In the genomic region with DNA sequence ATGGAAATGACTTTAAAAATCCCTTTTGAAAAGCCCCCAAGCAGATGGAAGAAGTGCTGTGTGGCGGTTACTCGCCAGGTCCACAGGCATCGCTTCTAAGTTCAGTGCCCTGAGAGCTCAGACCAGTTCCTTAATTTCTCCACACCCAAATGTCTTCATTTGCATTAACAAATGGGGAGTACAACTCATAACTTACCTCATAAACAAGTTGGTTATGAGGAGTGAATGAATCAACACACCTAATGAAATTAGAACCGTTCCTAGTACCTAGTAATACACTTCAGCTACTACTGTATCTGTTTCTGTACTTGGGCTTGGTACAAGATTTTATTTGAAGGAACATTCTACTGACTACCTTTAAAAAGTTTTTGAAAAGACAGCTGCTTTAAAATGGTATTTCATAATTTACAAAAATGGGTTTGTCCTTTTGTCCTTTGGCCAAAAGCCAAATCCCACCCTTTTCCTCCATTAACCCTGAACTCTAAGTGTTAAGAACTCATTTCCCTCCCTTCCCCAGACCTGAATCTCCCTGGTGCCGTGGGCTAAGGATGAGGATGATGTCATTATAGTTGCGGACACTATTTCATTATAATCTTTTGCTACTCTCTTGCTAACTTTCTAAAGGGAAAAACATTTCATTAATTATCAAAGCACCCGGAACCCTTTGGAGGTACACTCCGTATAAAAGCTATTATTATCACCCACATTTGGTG, we compare ENCODE assay signal across 11 cellular contexts.
A peak's percentile ranks its signal among the peaks of the same experiment; 100 is the strongest.
DNase-seq lines count a peak whose midpoint lies in the region; ATAC-seq and TF ChIP-seq lines count a peak whose summit lies in the region.
"Had no signal": no experiment of that assay in that cellular context is flagged by ENCODE, and none has a peak within 500 bp of the region (broad histone marks: within the 10 kb centered on the region; RNA-seq: fewer than 3 reads in every experiment).

No MANE protein-coding gene starts in this region.

- H3K27me3 Mint-ChIP-seq in brain (no peaks in the 10 kb centered on the region), T-helper 17 cell (peaks cover 56% of the 10 kb centered on the region)

- H2AFZ ChIP-seq in parathyroid adenoma: no peak overlapping the region

- H3K27ac Mint-ChIP-seq in brain (peak overlapping the region; percentile 61 to 94 (median 88)), T-helper 17 cell (no peak overlapping the region)
- H3K27ac Mint-ChIP-seq: activated naive CD4-positive, alpha-beta T cell treated with anti-CD3 and anti-CD28 coated beads, Interleukin-2, amount 50 U/mL, for 72 hours; effector memory CD8-positive, alpha-beta T cell had no signal

- no peak overlapping the region for H3K9ac ChIP-seq in parathyroid adenoma

- peaks cover 66% of the 10 kb centered on the region for H3K4me1 Mint-ChIP-seq in brain
- H3K4me1 Mint-ChIP-seq in T-helper 17 cell: peaks cover 2% of the 10 kb centered on the region

- H3K4me1 ChIP-seq in A673 (ENCODE audit: insufficient read depth, low read length, poor library complexity, severe bottlenecking) (peaks cover 4% of the 10 kb centered on the region), parathyroid adenoma (no peaks in the 10 kb centered on the region)

- no peak overlapping the region for H3K27ac ChIP-seq in A673 (ENCODE audit: low read depth, low read length, poor library complexity, severe bottlenecking)
- H3K27ac ChIP-seq in parathyroid adenoma: peak overlapping the region; percentile 9

- H3K4me3 Mint-ChIP-seq in brain (peak overlapping the region in 2 of 5 experiments; percentile 3 to 35), T-helper 17 cell (no peak overlapping the region)
- H3K4me3 Mint-ChIP-seq: effector memory CD8-positive, alpha-beta T cell had no signal

- POLR2A ChIA-PET in A673 (lab: Charles Lee; ENCODE audit: low non-redundant PET): no interaction called here

- peaks cover 0 to 13% (median 4%) of the 10 kb centered on the region in 5 experiments for H3K9me3 Mint-ChIP-seq in brain
- H3K9me3 Mint-ChIP-seq: activated naive CD4-positive, alpha-beta T cell treated with anti-CD3 and anti-CD28 coated beads, Interleukin-2, amount 50 U/mL, for 72 hours; effector memory CD8-positive, alpha-beta T cell had no signal

- no peaks in the 10 kb centered on the region for H3K79me2 ChIP-seq in parathyroid adenoma

- no peaks in the 10 kb centered on the region for H3K9me3 ChIP-seq in A673 (ENCODE audit: low read depth, low read length, poor library complexity, severe bottlenecking)
- no peaks in the 10 kb centered on the region for H3K9me3 ChIP-seq in parathyroid adenoma (ENCODE audit: control insufficient read depth, low read length)
- no peaks in the 10 kb centered on the region for H3K9me3 ChIP-seq in T-helper 17 cell (ENCODE audit: control insufficient read depth, low read length, poor library complexity, severe bottlenecking)

- ATAC-seq in left cardiac atrium (peak; percentile 53 to 72), HG02588 (IDR thresholded peaks at IDR 0.05; ENCODE audit: unreplicated experiment) (no peak), HG03521 (IDR thresholded peaks at IDR 0.05; ENCODE audit: unreplicated experiment) (no peak), T-helper 17 cell (no peak)
- ATAC-seq: activated naive CD4-positive, alpha-beta T cell treated with anti-CD3 and anti-CD28 coated beads, Interleukin-2, amount 50 U/mL, for 72 hours; effector memory CD8-positive, alpha-beta T cell had no signal

- CTCF ChIA-PET in A673 (lab: Charles Lee): no interaction called here

- H3K36me3 Mint-ChIP-seq in brain: no peaks in the 10 kb centered on the region
- peaks cover 6% of the 10 kb centered on the region for H3K36me3 Mint-ChIP-seq in T-helper 17 cell (ENCODE audit: low read depth)
- H3K36me3 Mint-ChIP-seq: activated naive CD4-positive, alpha-beta T cell treated with anti-CD3 and anti-CD28 coated beads, Interleukin-2, amount 50 U/mL, for 72 hours had no signal

- H3K4me3 ChIP-seq in A673 (ENCODE audit: low read depth, low read length, poor library complexity, severe bottlenecking) (no peak overlapping the region), parathyroid adenoma (ENCODE audit: low read depth, low read length) (no peak overlapping the region)

- H3K27me3 ChIP-seq in A673 (replicated peaks; ENCODE audit: insufficient read depth, low read depth, low read length, poor library complexity) (peaks cover 4% of the 10 kb centered on the region), parathyroid adenoma (ENCODE audit: control insufficient read depth, insufficient read depth, low read length) (no peaks in the 10 kb centered on the region)

- H3K36me3 ChIP-seq in A673 (ENCODE audit: insufficient read depth, low read length, poor library complexity, severe bottlenecking): no peaks in the 10 kb centered on the region
- no peaks in the 10 kb centered on the region for H3K36me3 ChIP-seq in parathyroid adenoma (ENCODE audit: control insufficient read depth, insufficient read depth, low read length)

- DNase-seq in A673 (ENCODE audit: low spot score): peak; percentile 21
- DNase-seq in left cardiac atrium: no peak
- DNase-seq in NCI-H128 (lab: John Stamatoyannopoulos, UW; ENCODE audit: unreplicated experiment): no peak
- DNase-seq in T-helper 17 cell: no peak
- DNase-seq: effector memory CD8-positive, alpha-beta T cell; NCI-H1694 had no signal

- no TSS peak for BruUV-seq in A673 (replicated peaks; lab: Mats Ljungman, UMichigan)

- no peak for TF ChIP-seq CTCF in A673 (conservative IDR thresholded peaks at IDR 0.05; ENCODE audit: low read depth, low read length)
- TF ChIP-seq CTCF in brain (conservative IDR thresholded peaks at IDR 0.05): no peak
- no peak for TF ChIP-seq CTCF in parathyroid adenoma (IDR thresholded peaks at IDR 0.05)

- intact Hi-C loops in A673 (cut with micrococcal nuclease; ENCODE audit: unreplicated experiment): no loop called here
- intact Hi-C loops in left cardiac atrium (cut with DNase I): loop anchor here in 1 of 2 donors (10.0 kb wide), 1 partner anchor 239 kb away; no protein-coding TSS in a partner anchor

- no peak overlapping the region for H3K4me2 ChIP-seq in parathyroid adenoma (ENCODE audit: low read length)

Comparison
In these comparisons a context has a peak if more than half of its experiments do, and no peak if none do; other contexts are left out.
1. ATAC-seq: peak in left cardiac atrium (2 of 2); none in HG02588 (single experiment), HG03521 (single experiment) and T-helper 17 cell (single experiment).